ENCODE assay signal across 1 cellular context in the genomic region with DNA sequence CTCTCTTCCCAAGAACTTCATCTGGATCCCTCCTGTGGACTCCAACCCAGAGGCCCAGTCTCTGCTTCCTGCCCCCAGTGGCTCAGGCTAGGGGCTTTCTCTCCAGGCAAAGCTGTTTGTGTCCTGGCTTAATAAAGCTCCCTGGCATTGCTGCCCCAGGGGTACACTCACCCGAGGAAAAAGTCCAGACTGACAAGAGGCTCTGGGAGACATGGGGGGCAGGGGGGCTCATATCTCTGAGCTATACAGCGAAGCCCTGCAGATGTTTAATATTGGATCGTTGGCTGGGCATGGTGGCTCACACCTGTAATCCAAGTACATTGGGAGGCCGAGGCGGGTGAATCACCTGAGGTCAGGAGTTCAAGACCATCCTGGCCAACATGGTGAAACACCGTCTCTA.
TF ChIP-seq lines count a peak whose summit lies in the region.

No MANE protein-coding gene starts in this region.

TF ChIP-seq in A549, 52 proteins besides CTCF, POLR2A, EP300 and RAD21 (continued from another document):
- TF ChIP-seq, protein P1, sequence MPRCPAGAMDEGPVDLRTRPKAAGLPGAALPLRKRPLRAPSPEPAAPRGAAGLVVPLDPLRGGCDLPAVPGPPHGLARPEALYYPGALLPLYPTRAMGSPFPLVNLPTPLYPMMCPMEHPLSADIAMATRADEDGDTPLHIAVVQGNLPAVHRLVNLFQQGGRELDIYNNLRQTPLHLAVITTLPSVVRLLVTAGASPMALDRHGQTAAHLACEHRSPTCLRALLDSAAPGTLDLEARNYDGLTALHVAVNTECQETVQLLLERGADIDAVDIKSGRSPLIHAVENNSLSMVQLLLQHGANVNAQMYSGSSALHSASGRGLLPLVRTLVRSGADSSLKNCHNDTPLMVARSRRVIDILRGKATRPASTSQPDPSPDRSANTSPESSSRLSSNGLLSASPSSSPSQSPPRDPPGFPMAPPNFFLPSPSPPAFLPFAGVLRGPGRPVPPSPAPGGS (IDR thresholded peaks at IDR 0.05), result no peak
- no peak for TF ChIP-seq HES2 (IDR thresholded peaks at IDR 0.05)
- TF ChIP-seq SREBF2 (IDR thresholded peaks at IDR 0.05), result no peak
- TF ChIP-seq JUN (IDR thresholded peaks at IDR 0.05), result no peak
- no peak for TF ChIP-seq E2F6 (IDR thresholded peaks at IDR 0.05; ENCODE audit: borderline replicate concordance, low read depth)
- no peak for TF ChIP-seq ZFP36 (IDR thresholded peaks at IDR 0.05; ENCODE audit: borderline replicate concordance, partially characterized antibody)
